20 cellular contexts compared by ENCODE assay signal in genomic region chr2:48819206-48819605, GRCh38.
"Had no signal": no experiment of that assay in that cellular context is flagged by ENCODE, and none has a peak within 500 bp of the region (broad histone marks: within the 10 kb centered on the region; RNA-seq: fewer than 3 reads in every experiment).

No MANE protein-coding gene starts in this region.

- H3K4me3 ChIP-seq: heart right ventricle, hepatocyte, left ventricle myocardium inferior, lung, pancreas, psoas muscle, right atrium auricular region, skin epidermis, spleen, suprapubic skin, thoracic aorta, tibial artery, upper lobe of right lung had no signal

- H3K9me3 ChIP-seq: heart right ventricle, left ventricle myocardium inferior, pancreas, psoas muscle, right atrium auricular region, spleen, suprapubic skin, thoracic aorta, tibial artery, upper lobe of right lung had no signal

- DNase-seq: heart right ventricle; islet precursor cell; left ventricle myocardium inferior; midbrain; naive thymus-derived CD8-positive, alpha-beta T cell; nucleus accumbens; pancreas; psoas muscle; spleen; stimulated activated CD4-positive, alpha-beta T cell treated with anti-CD3 and anti-CD28 coated beads, Interleukin-4, amount 100 ng/mL, for 24 hours; stimulated activated naive CD4-positive, alpha-beta T cell; tibial artery; trophoblast cell; upper lobe of right lung had no signal

- H3K27ac ChIP-seq: heart right ventricle, hepatocyte, left ventricle myocardium inferior, pancreas, psoas muscle, right atrium auricular region, skin epidermis, spleen, suprapubic skin, thoracic aorta, tibial artery, upper lobe of right lung had no signal

- H3K27me3 ChIP-seq: hepatocyte, pancreas, right atrium auricular region, suprapubic skin, tibial artery, upper lobe of right lung had no signal

- H3K4me1 ChIP-seq: heart right ventricle, left ventricle myocardium inferior, pancreas, psoas muscle, right atrium auricular region, spleen, suprapubic skin, tibial artery, upper lobe of right lung had no signal

- H3K36me3 ChIP-seq: heart right ventricle, left ventricle myocardium inferior, pancreas, right atrium auricular region, spleen, suprapubic skin, thoracic aorta, tibial artery, upper lobe of right lung had no signal
